1 cellular context compared by ENCODE assay signal in the genomic region with DNA sequence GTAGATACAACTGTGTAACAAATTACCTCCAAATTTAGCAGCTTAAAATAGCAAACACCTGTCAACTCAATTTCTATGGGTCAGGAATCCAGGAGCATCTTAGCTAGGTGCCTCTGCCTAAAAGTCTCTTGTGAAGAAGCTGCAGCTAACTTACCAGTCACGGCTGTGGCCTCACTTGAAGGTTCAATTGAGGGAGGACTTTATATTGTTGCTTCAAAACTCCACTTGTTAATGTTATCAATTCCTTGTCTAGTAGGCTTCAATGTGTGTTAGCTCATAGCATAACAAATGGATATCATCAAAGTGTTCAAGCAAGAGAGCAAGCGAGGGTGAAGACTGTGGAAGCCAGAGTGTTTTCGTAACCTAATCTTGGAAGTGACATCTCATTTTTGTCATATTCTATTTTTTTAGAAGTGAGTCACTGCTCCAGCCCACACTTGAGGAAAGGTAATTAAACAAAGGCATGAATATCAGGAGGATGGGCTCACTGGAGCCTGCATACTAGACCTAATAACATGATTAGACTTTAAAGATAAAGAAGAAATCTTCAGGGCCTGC.
TF ChIP-seq lines count a peak whose summit lies in the region.

No MANE protein-coding gene starts in this region.

TF ChIP-seq in K562, 482 proteins besides CTCF, POLR2A, EP300 and RAD21 (continued from another document):
- TF ChIP-seq, protein P1, sequence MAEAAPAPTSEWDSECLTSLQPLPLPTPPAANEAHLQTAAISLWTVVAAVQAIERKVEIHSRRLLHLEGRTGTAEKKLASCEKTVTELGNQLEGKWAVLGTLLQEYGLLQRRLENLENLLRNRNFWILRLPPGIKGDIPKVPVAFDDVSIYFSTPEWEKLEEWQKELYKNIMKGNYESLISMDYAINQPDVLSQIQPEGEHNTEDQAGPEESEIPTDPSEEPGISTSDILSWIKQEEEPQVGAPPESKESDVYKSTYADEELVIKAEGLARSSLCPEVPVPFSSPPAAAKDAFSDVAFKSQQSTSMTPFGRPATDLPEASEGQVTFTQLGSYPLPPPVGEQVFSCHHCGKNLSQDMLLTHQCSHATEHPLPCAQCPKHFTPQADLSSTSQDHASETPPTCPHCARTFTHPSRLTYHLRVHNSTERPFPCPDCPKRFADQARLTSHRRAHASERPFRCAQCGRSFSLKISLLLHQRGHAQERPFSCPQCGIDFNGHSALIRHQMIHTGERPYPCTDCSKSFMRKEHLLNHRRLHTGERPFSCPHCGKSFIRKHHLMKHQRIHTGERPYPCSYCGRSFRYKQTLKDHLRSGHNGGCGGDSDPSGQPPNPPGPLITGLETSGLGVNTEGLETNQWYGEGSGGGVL (CRISPR knock-in tag; IDR thresholded peaks at IDR 0.05): no peak
- no peak for TF ChIP-seq PRPF4 (IDR thresholded peaks at IDR 0.05; ENCODE audit: insufficient read depth, low read depth, low read length, poor library complexity, severe bottlenecking)
- TF ChIP-seq MAX (CRISPR knock-in tag; IDR thresholded peaks at IDR 0.05): no peak
- TF ChIP-seq JUND (IDR thresholded peaks at IDR 0.05; ENCODE audit: borderline replicate concordance, low read depth, low read length): peak; percentile 54; the same call in 1 of the 2 replicates
- peak; percentile 33; the same call in 1 of the 3 replicates for TF ChIP-seq JUND (tag; IDR thresholded peaks at IDR 0.05; ENCODE audit: borderline replicate concordance, low read depth, low read length)
- TF ChIP-seq CHD1 (IDR thresholded peaks at IDR 0.05; ENCODE audit: low read length): no peak
- no peak for TF ChIP-seq U2AF2 (optimal IDR thresholded peaks at IDR 0.05; ENCODE audit: low read depth, low read length)
- no peak for TF ChIP-seq ZNF133 (CRISPR knock-in tag; IDR thresholded peaks at IDR 0.05)
- TF ChIP-seq ZNF253 (CRISPR knock-in tag; conservative IDR thresholded peaks at IDR 0.05): no peak
- TF ChIP-seq ZNF311 (CRISPR knock-in tag; IDR thresholded peaks at IDR 0.05): no peak
- no peak for TF ChIP-seq KDM1A (IDR thresholded peaks at IDR 0.05)
- TF ChIP-seq FOSL1 (tag; conservative IDR thresholded peaks at IDR 0.05): peak; percentile 20; the same call in 1 of the 2 replicates
- TF ChIP-seq, protein P2, sequence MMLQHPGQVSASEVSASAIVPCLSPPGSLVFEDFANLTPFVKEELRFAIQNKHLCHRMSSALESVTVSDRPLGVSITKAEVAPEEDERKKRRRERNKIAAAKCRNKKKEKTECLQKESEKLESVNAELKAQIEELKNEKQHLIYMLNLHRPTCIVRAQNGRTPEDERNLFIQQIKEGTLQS (IDR thresholded peaks at IDR 0.05): peak; percentile 73; the same call in 1 of the 2 replicates
- TF ChIP-seq, protein P2 (CRISPR knock-in tag; conservative IDR thresholded peaks at IDR 0.05): no peak
- no peak for TF ChIP-seq ZNF780A (CRISPR knock-in tag; IDR thresholded peaks at IDR 0.05)
TF ChIP-seq in K562: peak in this region for 4.
